32 cellular contexts compared by ENCODE assay signal in genomic region chr16:29714972-29715371, GRCh38.
"Had no signal": no experiment of that assay in that cellular context is flagged by ENCODE, and none has a peak within 500 bp of the region (broad histone marks: within the 10 kb centered on the region; RNA-seq: fewer than 3 reads in every experiment).

No MANE protein-coding gene starts in this region.

- H3K36me3 ChIP-seq: ascending aorta, cardiac muscle cell, colonic mucosa, esophagus squamous epithelium, heart right ventricle, left lung, lower lobe of right lung, neural progenitor cell, stomach, suprapubic skin, tibial artery, upper lobe of right lung had no signal

- ATAC-seq: activated CD4-positive, CD25-positive, alpha-beta regulatory T cell treated with anti-CD3 and anti-CD28 coated beads, Interleukin-2, amount 50 U/mL, for 24 hours; activated CD8-positive, alpha-beta memory T cell treated with anti-CD3 and anti-CD28 coated beads, Interleukin-2, amount 10 ng/mL, durations not matched to agents 7 days and 5 days; activated CD8-positive, alpha-beta T cell treated with anti-CD3 and anti-CD28 coated beads, Interleukin-2, amount 10 ng/mL, durations not matched to agents 7 days and 5 days; heart right ventricle; left lung; lower lobe of right lung; natural killer cell; right cardiac atrium; stimulated activated naive B cell treated with anti-CD40 and anti-IgM and Interleukin-4, amounts not matched to agents 10 μg/mL and 1 μg/mL and 100 μg/mL, for 72 hours; upper lobe of right lung had no signal

- H3K27ac ChIP-seq: ascending aorta, cardiac muscle cell, colonic mucosa, epithelial cell of prostate, esophagus squamous epithelium, heart right ventricle, left lung, lower lobe of right lung, neural progenitor cell, stomach, suprapubic skin, tibial artery, upper lobe of right lung, VCaP had no signal

- H3K4me1 ChIP-seq: ascending aorta, colonic mucosa, tibial artery, upper lobe of right lung had no signal

- H3K27me3 ChIP-seq: ascending aorta, cardiac muscle cell, colonic mucosa, esophagus squamous epithelium, heart right ventricle, left lung, neural progenitor cell, stomach, suprapubic skin, tibial artery, upper lobe of right lung had no signal

- H3K4me3 ChIP-seq: ascending aorta, cardiac muscle cell, colonic mucosa, esophagus squamous epithelium, heart right ventricle, left lung, lower lobe of right lung, neural progenitor cell, stomach, suprapubic skin, tibial artery, upper lobe of right lung had no signal

- H3K9me3 ChIP-seq: ascending aorta, colonic mucosa, esophagus squamous epithelium, heart right ventricle, left lung, lower lobe of right lung, stomach, suprapubic skin, tibial artery, upper lobe of right lung had no signal

- DNase-seq: activated CD4-positive, alpha-beta T cell treated with anti-CD3 and anti-CD28 coated beads, Interleukin-2, amount 10 ng/mL, durations not matched to agents 24 days and 14 days; activated CD8-positive, alpha-beta memory T cell treated with anti-CD3 and anti-CD28 coated beads, Interleukin-2, amount 10 ng/mL, durations not matched to agents 7 days and 5 days; activated CD8-positive, alpha-beta T cell treated with anti-CD3 and anti-CD28 coated beads, Interleukin-2, amount 10 ng/mL, durations not matched to agents 7 days and 5 days; activated gamma-delta T cell; activated naive CD4-positive, alpha-beta T cell treated with anti-CD3 and anti-CD28 coated beads, Interleukin-2, amount 10 ng/mL, durations not matched to agents 7 days and 5 days; activated naive CD8-positive, alpha-beta T cell treated with anti-CD3 and anti-CD28 coated beads, Interleukin-2, amount 10 ng/mL, durations not matched to agents 7 days and 5 days; activated T-cell treated with anti-CD3 and anti-CD28 coated beads for 4 hours; cerebellar nuclear complex; colonic mucosa; effector CD8-positive, alpha-beta T cell; esophagus squamous epithelium; foreskin melanocyte; heart right ventricle; left lung; lower lobe of right lung; mesenchymal stem cell; natural killer cell; occipital lobe; right cardiac atrium; stimulated activated CD4-positive, alpha-beta T cell treated with anti-CD3 and anti-CD28 coated beads, Interleukin-15, amount 100 ng/mL, for 24 hours; stimulated activated CD4-positive, alpha-beta T cell treated with anti-CD3 and anti-CD28 coated beads, Interleukin-2, amount 100 ng/mL, for 24 hours; stimulated activated naive B cell treated with anti-CD40 and anti-IgM and Interleukin-4, amounts not matched to agents 10 μg/mL and 1 μg/mL and 100 μg/mL, for 72 hours; stomach; tibial artery had no signal

- H3K9ac ChIP-seq: neural progenitor cell had no signal
